ENCODE assay signal across 9 cellular contexts in genomic region chr13:100392709-100393630, GRCh38.
DNase-seq lines count a peak whose midpoint lies in the region; ATAC-seq, FAIRE-seq and TF ChIP-seq lines count a peak whose summit lies in the region.
"Had no signal": no experiment of that assay in that cellular context is flagged by ENCODE, and none has a peak within 500 bp of the region (broad histone marks: within the 10 kb centered on the region; RNA-seq: fewer than 3 reads in every experiment).

No MANE protein-coding gene starts in this region.

- no peak overlapping the region for H3K4me3 Mint-ChIP-seq in stimulated activated memory B cell treated with anti-CD40 and anti-IgM and Interleukin-4, amounts not matched to agents 10 μg/mL and 1 μg/mL and 100 μg/mL, for 72 hours

- CTCF ChIA-PET in H1 (lab: Charles Lee; ENCODE audit: partially characterized antibody), result interaction anchor here (1.1 to 1.9 kb wide), 3 partner anchors 118 to 122 kb away, joined by 4 to 6 read pairs (median 4); no protein-coding TSS in a partner anchor

- H4K5ac ChIP-seq in H1 (ENCODE audit: insufficient read length, low read depth, low read length), result no peak overlapping the region

- no peak overlapping the region for H3K27ac Mint-ChIP-seq in stimulated activated memory B cell treated with anti-CD40 and anti-IgM and Interleukin-4, amounts not matched to agents 10 μg/mL and 1 μg/mL and 100 μg/mL, for 72 hours

- H3K9ac ChIP-seq in H1 (replicated peaks in 1 of 4; ENCODE audit: extremely low read depth in 1 of 4, low read depth in 3 of 4, low read length in 3 of 4), result no peak overlapping the region

- no peak overlapping the region for H2BK5ac ChIP-seq in H1 (ENCODE audit: low read depth, low read length)

- H3K4ac ChIP-seq in H1 (replicated peaks; ENCODE audit: insufficient read length, low read depth, low read length), result no peak overlapping the region

- peak; percentile 46 for ATAC-seq in GM19395 (IDR thresholded peaks at IDR 0.05; ENCODE audit: unreplicated experiment)
- peak; percentile 83 for ATAC-seq in stimulated activated memory B cell treated with anti-CD40 and anti-IgM and Interleukin-4, amounts not matched to agents 10 μg/mL and 1 μg/mL and 100 μg/mL, for 72 hours

- peak; percentile 24 for FAIRE-seq in H1 (lab: Jason Lieb, UNC)

- no peak for TF ChIP-seq RAD21 in H1 (IDR thresholded peaks at IDR 0.05 in 1 of 2, conservative IDR thresholded peaks at IDR 0.05 in 1 of 2; ENCODE audit: low read depth in 2 of 2, low read length in 2 of 2)

- WGBS in H1 (ENCODE audit: extremely low coverage in 1 of 2, insufficient coverage in 1 of 2, insufficient read length in 1 of 2, insufficient replicate concordance in 2 of 2, low coverage in 1 of 2, low lambda C conversion rate in 2 of 2, missing lambda C conversion rate in 1 of 2), 2 experiments, result 91% methylated on average over 12 of the region's 12 CpGs; no CpG with 5 or more reads in 1 of the 2 experiments

- H4K20me1 ChIP-seq in H1 (replicated peaks in 1 of 2; ENCODE audit: control insufficient read depth in 1 of 2, insufficient read depth in 2 of 2, low read length in 2 of 2), result no peaks in the 10 kb centered on the region

- H3K4me2 ChIP-seq in H1 (ENCODE audit: insufficient read depth in 1 of 2, low read depth in 2 of 2, low read length in 2 of 2), result no peak overlapping the region

- H3K4me3 ChIP-seq in Jurkat, Clone E6-1 (ENCODE audit: low read length), result no peak overlapping the region
- no peak overlapping the region for H3K4me3 ChIP-seq in H1 (ENCODE audit: extremely low read depth in 1 of 4, insufficient read depth in 2 of 4, low read depth in 3 of 4, low read length in 4 of 4)
- H3K4me3 ChIP-seq in muscle layer of duodenum (ENCODE audit: low read depth in 1 of 2, low read length in 2 of 2), result no peak overlapping the region

- no peak overlapping the region for H2BK20ac ChIP-seq in H1 (ENCODE audit: low read length)

- no peaks in the 10 kb centered on the region for H3K27me3 Mint-ChIP-seq in stimulated activated memory B cell treated with anti-CD40 and anti-IgM and Interleukin-4, amounts not matched to agents 10 μg/mL and 1 μg/mL and 100 μg/mL, for 72 hours

- H3K14ac ChIP-seq in H1 (ENCODE audit: insufficient read length), result no peak overlapping the region

- POLR2A ChIA-PET in H1 (lab: Charles Lee; ENCODE audit: partially characterized antibody), result no interaction called here

- H3K9me3 ChIP-seq in H1 (ENCODE audit: insufficient read depth in 2 of 2, low read depth in 1 of 2, low read length in 1 of 2) (no peaks in the 10 kb centered on the region), muscle layer of duodenum (ENCODE audit: control insufficient read depth in 1 of 2, low read length in 2 of 2) (no peaks in the 10 kb centered on the region)
- H3K9me3 ChIP-seq: neutrophil had no signal

- H2AK5ac ChIP-seq in H1 (ENCODE audit: low read depth, low read length), result no peak overlapping the region

- no peaks in the 10 kb centered on the region for H3K79me1 ChIP-seq in H1 (ENCODE audit: low read depth, low read length)

- H3K9me3 Mint-ChIP-seq in stimulated activated memory B cell treated with anti-CD40 and anti-IgM and Interleukin-4, amounts not matched to agents 10 μg/mL and 1 μg/mL and 100 μg/mL, for 72 hours, result no peaks in the 10 kb centered on the region

- no peak overlapping the region for H4K8ac ChIP-seq in H1 (ENCODE audit: extremely low read depth, insufficient read depth, low read length)

- H3K79me2 ChIP-seq in H1 (ENCODE audit: control insufficient read depth in 1 of 2, insufficient read depth in 2 of 2, low read length in 2 of 2), result no peaks in the 10 kb centered on the region

- TF ChIP-seq EP300 in H1 (IDR thresholded peaks at IDR 0.05; ENCODE audit: borderline replicate concordance in 1 of 2, low read depth in 2 of 2, low read length in 2 of 2), result no peak

- peaks cover 0 to 3% (median 1%) of the 10 kb centered on the region in 4 experiments; a peak in 4 of 7 replicates for H3K4me1 ChIP-seq in H1 (replicated peaks in 1 of 4; ENCODE audit: control insufficient read depth in 3 of 4, insufficient read depth in 4 of 4, low read length in 3 of 4)
- H3K4me1 ChIP-seq in muscle layer of duodenum (ENCODE audit: control insufficient read depth in 1 of 2, insufficient read depth in 2 of 2, low read length in 2 of 2), result no peaks in the 10 kb centered on the region

- no peak overlapping the region for H3K56ac ChIP-seq in H1 (replicated peaks; ENCODE audit: insufficient read length, low read depth, low read length)

- TF ChIP-seq CTCF in H1 (IDR thresholded peaks at IDR 0.05; ENCODE audit: control extremely low read depth in 1 of 3, insufficient read depth in 1 of 3, low read depth in 1 of 3, low read length in 3 of 3), result no peak

- H3K36me3 ChIP-seq in H1 (ENCODE audit: control insufficient read depth in 2 of 4, insufficient read depth in 4 of 4, low read length in 3 of 4) (no peaks in the 10 kb centered on the region), muscle layer of duodenum (ENCODE audit: control insufficient read depth in 1 of 2, insufficient read depth in 2 of 2, low read length in 2 of 2) (peaks cover 0 to 15% of the 10 kb centered on the region in 2 donors)
- H3K36me3 ChIP-seq: neutrophil had no signal

- no peak for TF ChIP-seq POLR2A in H1 (IDR thresholded peaks at IDR 0.05; ENCODE audit: control extremely low read depth in 1 of 2, low read depth in 2 of 2, low read length in 2 of 2)

- no peak overlapping the region for H2AFZ ChIP-seq in H1 (ENCODE audit: low read length)

- H3K27me3 ChIP-seq in H1 (replicated peaks in 1 of 4; ENCODE audit: control insufficient read depth in 3 of 4, extremely low read depth in 1 of 4, insufficient read depth in 3 of 4, low read length in 3 of 4) (no peaks in the 10 kb centered on the region), muscle layer of duodenum (ENCODE audit: low read depth, low read length) (no peaks in the 10 kb centered on the region)
- H3K27me3 ChIP-seq: neutrophil had no signal

- no peak overlapping the region for H3K23ac ChIP-seq in H1 (ENCODE audit: insufficient read length)

- peaks cover 7% of the 10 kb centered on the region for H3K36me3 Mint-ChIP-seq in stimulated activated memory B cell treated with anti-CD40 and anti-IgM and Interleukin-4, amounts not matched to agents 10 μg/mL and 1 μg/mL and 100 μg/mL, for 72 hours

- DNase-seq in 8988T (peak; percentile 47), H1 (ENCODE audit: low read depth in 1 of 2, low spot score in 2 of 2) (peak in 1 of 2 experiments; percentile 41), NCI-H510A (lab: John Stamatoyannopoulos, UW) (no peak)
- peak; percentile 37 for DNase-seq in Jurkat, Clone E6-1 (ENCODE audit: low read depth, low spot score)
- DNase-seq in activated CD4-positive, alpha-beta T cell treated with anti-CD3 and anti-CD28 coated beads for 4 hours, result peak; percentile 62 to 65

- H3K18ac ChIP-seq in H1 (ENCODE audit: extremely low read depth, low read length), result no peak overlapping the region

- H4K91ac ChIP-seq in H1 (replicated peaks; ENCODE audit: insufficient read length, low read length), result no peak overlapping the region

- H3K23me2 ChIP-seq in H1 (ENCODE audit: low read depth, low read length), result no peaks in the 10 kb centered on the region

- no peak overlapping the region for H2BK120ac ChIP-seq in H1 (replicated peaks; ENCODE audit: low read depth, low read length)

- no peaks in the 10 kb centered on the region for H3K4me1 Mint-ChIP-seq in stimulated activated memory B cell treated with anti-CD40 and anti-IgM and Interleukin-4, amounts not matched to agents 10 μg/mL and 1 μg/mL and 100 μg/mL, for 72 hours

- H2BK12ac ChIP-seq in H1 (ENCODE audit: low read depth, low read length), result no peak overlapping the region

- H2BK15ac ChIP-seq in H1 (ENCODE audit: low read length), result no peak overlapping the region

- H3K27ac ChIP-seq in H1 (ENCODE audit: low read depth, low read length), result no peak overlapping the region
- peak overlapping the region; percentile 70 for H3K27ac ChIP-seq in muscle layer of duodenum (ENCODE audit: low read length)
- H3K27ac ChIP-seq: neutrophil had no signal

TF ChIP-seq in H1, 55 proteins besides CTCF, POLR2A, EP300 and RAD21:
- TF ChIP-seq PHF8 (conservative IDR thresholded peaks at IDR 0.05; ENCODE audit: low read depth, low read length) (no peak), CBX8 (IDR thresholded peaks at IDR 0.05; ENCODE audit: borderline replicate concordance, low read depth, low read length) (no peak), CHD2 (IDR thresholded peaks at IDR 0.05; ENCODE audit: low read length) (no peak), TBP (IDR thresholded peaks at IDR 0.05; ENCODE audit: low read depth, low read length) (no peak), SP2 (IDR thresholded peaks at IDR 0.05; ENCODE audit: low read length) (no peak), TAF1 (IDR thresholded peaks at IDR 0.05; ENCODE audit: low read depth, low read length) (no peak), JUND (IDR thresholded peaks at IDR 0.05; ENCODE audit: low read length) (peak; percentile 99), JUN (IDR thresholded peaks at IDR 0.05; ENCODE audit: low read depth, low read length) (peak; percentile 86)
TF ChIP-seq in H1: peak in this region for 2.
